8 cellular contexts compared by ENCODE assay signal in the genomic region with DNA sequence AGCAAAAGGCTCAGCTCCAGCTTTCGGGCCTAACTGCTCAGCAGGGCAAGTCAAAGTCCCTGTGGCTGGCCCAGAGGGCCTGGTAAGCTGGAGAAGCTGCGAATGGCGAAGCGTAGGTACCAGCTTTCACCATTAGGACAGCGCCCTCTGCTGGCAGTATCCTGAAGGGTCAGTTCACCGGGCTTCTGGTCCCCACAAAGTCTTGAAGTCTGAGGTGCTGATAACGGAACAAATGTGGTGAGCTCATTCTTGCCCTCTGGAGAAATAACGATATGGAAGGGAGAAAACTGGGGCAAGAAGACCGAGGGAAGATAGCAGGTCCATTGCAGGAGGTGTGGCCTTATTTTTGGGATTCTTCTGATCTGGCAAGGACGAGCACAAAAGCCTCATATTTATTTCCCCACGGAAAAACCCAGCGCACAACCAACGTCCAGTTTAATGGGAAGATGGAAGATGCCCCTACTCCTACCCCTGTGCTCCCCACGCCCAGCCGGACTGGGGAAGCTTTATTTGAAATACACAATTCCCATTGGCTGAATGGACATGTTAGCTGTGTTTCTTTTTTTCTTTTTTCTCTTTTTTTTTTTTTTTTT. TPM values are rescaled to one million over a fixed set of nuclear protein-coding genes. Genes with fewer than 3 reads are reported as not detected.
A peak's percentile ranks its signal among the peaks of the same experiment; 100 is the strongest.
DNase-seq lines count a peak whose midpoint lies in the region; ATAC-seq, FAIRE-seq and TF ChIP-seq lines count a peak whose summit lies in the region.

No MANE protein-coding gene starts in this region.

- H3K18ac ChIP-seq in trophoblast cell (ENCODE audit: low read length) = no peak overlapping the region

- no peak overlapping the region for H4K12ac ChIP-seq in trophoblast cell (ENCODE audit: low read depth, low read length)

- no peak for TF ChIP-seq POLR2A in H54 (IDR thresholded peaks at IDR 0.05; ENCODE audit: low read depth, low read length)
- no peak for TF ChIP-seq POLR2A in upper lobe of left lung (IDR thresholded peaks at IDR 0.05)

- H3K4ac ChIP-seq in trophoblast cell (ENCODE audit: low read depth, low read length) = no peak overlapping the region

- H2BK12ac ChIP-seq in trophoblast cell (ENCODE audit: low read length) = peak overlapping the region; percentile 41

- DNase-seq in DMS79 (lab: John Stamatoyannopoulos, UW) = peak; percentile 3
- peak; percentile 98 for DNase-seq in H54 (ENCODE audit: insufficient read length, low spot score)
- peak; percentile 79 for DNase-seq in MV-4-11 (lab: John Stamatoyannopoulos, UW)
- peak; percentile 97 for DNase-seq in globus pallidus (ENCODE audit: low spot score)
- peak; percentile 93 to 98 for DNase-seq in trophoblast cell
- DNase-seq in upper lobe of left lung = peak in 1 of 2 donors; percentile 93

- peak overlapping the region; percentile 40 for H2AFZ ChIP-seq in trophoblast cell (ENCODE audit: insufficient read depth, low read length, poor library complexity)

- peak; percentile 86 to 91 (median 89) for TF ChIP-seq CTCF in upper lobe of left lung (IDR thresholded peaks at IDR 0.05)

- peaks cover 6% of the 10 kb centered on the region for H3K79me1 ChIP-seq in trophoblast cell (ENCODE audit: low read length)

- H4K91ac ChIP-seq in trophoblast cell (ENCODE audit: low read depth, low read length) = peak overlapping the region; percentile 45

- H3K36me3 ChIP-seq in trophoblast cell (ENCODE audit: control insufficient read depth in 1 of 2, insufficient read depth in 2 of 2, low read length in 2 of 2) (peaks cover 0 to 3% of the 10 kb centered on the region in 2 experiments), upper lobe of left lung (peaks cover 0 to 25% (median 7%) of the 10 kb centered on the region in 4 donors)

- H3K27ac ChIP-seq in trophoblast cell (ENCODE audit: low read depth, low read length) = no peak overlapping the region
- no peak overlapping the region for H3K27ac ChIP-seq in upper lobe of left lung

- H3K36me3 Mint-ChIP-seq in activated naive CD4-positive, alpha-beta T cell treated with anti-CD3 and anti-CD28 coated beads, Interleukin-2, amount 50 U/mL, for 24 hours = no peaks in the 10 kb centered on the region

- no peak overlapping the region for H3K4me3 ChIP-seq in trophoblast cell (ENCODE audit: low read depth, low read length)
- no peak overlapping the region for H3K4me3 ChIP-seq in upper lobe of left lung

- no peak overlapping the region for H3K27ac Mint-ChIP-seq in activated naive CD4-positive, alpha-beta T cell treated with anti-CD3 and anti-CD28 coated beads, Interleukin-2, amount 50 U/mL, for 24 hours

- peaks cover 16% of the 10 kb centered on the region for H3K4me1 Mint-ChIP-seq in activated naive CD4-positive, alpha-beta T cell treated with anti-CD3 and anti-CD28 coated beads, Interleukin-2, amount 50 U/mL, for 24 hours

- TF ChIP-seq EP300 in upper lobe of left lung (IDR thresholded peaks at IDR 0.05) = no peak

- H2AK5ac ChIP-seq in trophoblast cell (ENCODE audit: low read length) = no peak overlapping the region

- no peak overlapping the region for H2BK120ac ChIP-seq in trophoblast cell (ENCODE audit: insufficient read depth, low read length, poor library complexity)

- peak overlapping the region; percentile 33 for H4K8ac ChIP-seq in trophoblast cell (ENCODE audit: low read depth, low read length)

- H3K4me3 Mint-ChIP-seq in activated naive CD4-positive, alpha-beta T cell treated with anti-CD3 and anti-CD28 coated beads, Interleukin-2, amount 50 U/mL, for 24 hours = peak overlapping the region; percentile 70

- FAIRE-seq in H54 (lab: Jason Lieb, UNC) = peak; percentile 41

- H3K23ac ChIP-seq in trophoblast cell (ENCODE audit: low read length) = no peak overlapping the region

- WGBS in trophoblast cell (ENCODE audit: extremely low coverage, insufficient coverage, insufficient read length) = no CpG with 5 or more reads among the region's 15 CpGs
- 26% methylated on average over 14 to 15 of the region's 15 CpGs for WGBS in upper lobe of left lung, 2 donors

- H3K27me3 ChIP-seq in trophoblast cell (ENCODE audit: insufficient read depth, low read length) = no peaks in the 10 kb centered on the region
- H3K27me3 ChIP-seq in upper lobe of left lung = peaks cover 0 to 4% (median under 1%) of the 10 kb centered on the region in 4 donors

- H3K14ac ChIP-seq in trophoblast cell (ENCODE audit: low read length) = no peak overlapping the region

- ATAC-seq in SK-N-SH treated with all-trans-retinoic acid at 6 μM for 48 hours (peak; percentile 97), upper lobe of left lung (ENCODE audit: low FRiP score in 2 of 2) (peak; percentile 86 to 93)

- no peaks in the 10 kb centered on the region for H3K9me3 Mint-ChIP-seq in activated naive CD4-positive, alpha-beta T cell treated with anti-CD3 and anti-CD28 coated beads, Interleukin-2, amount 50 U/mL, for 24 hours

- H3K27me3 Mint-ChIP-seq in activated naive CD4-positive, alpha-beta T cell treated with anti-CD3 and anti-CD28 coated beads, Interleukin-2, amount 50 U/mL, for 24 hours = peaks cover 15% of the 10 kb centered on the region

- H3K9me3 ChIP-seq in trophoblast cell (ENCODE audit: insufficient read depth, low read depth, low read length) = no peaks in the 10 kb centered on the region
- no peaks in the 10 kb centered on the region for H3K9me3 ChIP-seq in upper lobe of left lung

- no peak overlapping the region for H3K4me2 ChIP-seq in trophoblast cell (ENCODE audit: low read length)

- no peak overlapping the region for H2BK5ac ChIP-seq in trophoblast cell (ENCODE audit: low read depth, low read length, poor library complexity)

- H3K4me1 ChIP-seq in trophoblast cell (ENCODE audit: control insufficient read depth in 1 of 2, insufficient read depth in 2 of 2, low read length in 2 of 2) (peaks cover 13 to 20% of the 10 kb centered on the region in 2 experiments), upper lobe of left lung (peaks cover 2 to 24% (median 14%) of the 10 kb centered on the region in 4 donors)

- no peak overlapping the region for H3K9ac ChIP-seq in trophoblast cell (ENCODE audit: low read length)

- no peaks in the 10 kb centered on the region for H3K79me2 ChIP-seq in trophoblast cell (ENCODE audit: control insufficient read depth, insufficient read depth, low read length, poor library complexity)

TF ChIP-seq in SK-N-SH treated with all-trans-retinoic acid at 6 μM for 48 hours, 23 proteins besides CTCF, POLR2A, EP300 and RAD21:
- TF ChIP-seq SNAI2 (CRISPR knock-in tag; IDR thresholded peaks at IDR 0.05) = no peak
- TF ChIP-seq RARB (CRISPR knock-in tag; IDR thresholded peaks at IDR 0.05) = no peak
- TF ChIP-seq ESRRG (CRISPR knock-in tag; IDR thresholded peaks at IDR 0.05) = no peak
TF ChIP-seq in SK-N-SH treated with all-trans-retinoic acid at 6 μM for 48 hours: peak in this region for 0.

RNA-seq across cellular contexts. Expression of a gene that starts 7.2 kb away (rescaled TPM):
- polyA plus RNA-seq in trophoblast cell (2013) = 23.8 and 25.2 TPM in 2 replicates
- 1 to 10 TPM in 1 of 6 donors, under 1 TPM in 4, not detected in 1; 0.30 to 1.0 (median 0.55) TPM for total RNA-seq in upper lobe of left lung

RNA-seq across cellular contexts. Expression of a gene that starts 10.2 kb away (rescaled TPM):
- 5.8 and 6.2 TPM in 2 replicates for polyA plus RNA-seq in trophoblast cell (2013)
- 10 to 100 TPM in 5 of 6 donors, 1 to 10 TPM in 1; 7.7 to 27.6 (median 20.0) TPM for total RNA-seq in upper lobe of left lung

RNA-seq across cellular contexts. Expression of a gene that starts 43.2 kb away (rescaled TPM):
- 198 and 213 TPM in 2 replicates for polyA plus RNA-seq in trophoblast cell (2013)
- total RNA-seq in upper lobe of left lung = 10 to 100 TPM; 26.3 to 41.5 (median 31.5) TPM

RNA-seq across cellular contexts. Expression of a gene that starts 46.0 kb away (rescaled TPM):
- 0.33 and 0.45 TPM in 2 replicates for polyA plus RNA-seq in trophoblast cell (2013)
- total RNA-seq in upper lobe of left lung = 1 to 10 TPM in 2 of 6 donors, under 1 TPM in 2, not detected in 2; 0.23 to 1.1 (median 0.66) TPM

RNA-seq across cellular contexts. Expression of a gene that starts 46.2 kb away (rescaled TPM):
- 333 and 368 TPM in 2 replicates for polyA plus RNA-seq in trophoblast cell (2013)
- 100 to 1,000 TPM in 3 of 6 donors, 10 to 100 TPM in 3; 44.6 to 327 (median 103) TPM for total RNA-seq in upper lobe of left lung
